Comparison of ENCODE assay signal across 17 cellular contexts in genomic region chr6:3577517-3577916, GRCh38.
DNase-seq lines count a peak whose midpoint lies in the region; ATAC-seq, FAIRE-seq and TF ChIP-seq lines count a peak whose summit lies in the region.
"Had no signal": no experiment of that assay in that cellular context is flagged by ENCODE, and none has a peak within 500 bp of the region (broad histone marks: within the 10 kb centered on the region; RNA-seq: fewer than 3 reads in every experiment).

No MANE protein-coding gene starts in this region.

- H3K14ac ChIP-seq in H1 (ENCODE audit: insufficient read length) (no peak overlapping the region), neuronal stem cell (ENCODE audit: low read length) (no peak overlapping the region)

- H3K79me1 ChIP-seq in H1 (ENCODE audit: low read depth, low read length): no peaks in the 10 kb centered on the region
- H3K79me1 ChIP-seq in neuronal stem cell (ENCODE audit: low read depth, low read length): no peaks in the 10 kb centered on the region

- no peaks in the 10 kb centered on the region for H4K20me1 ChIP-seq in GM23338 (replicated peaks; ENCODE audit: insufficient read depth)
- H4K20me1 ChIP-seq in H1 (replicated peaks in 1 of 2; ENCODE audit: control insufficient read depth in 1 of 2, insufficient read depth in 2 of 2, low read length in 2 of 2): no peaks in the 10 kb centered on the region

- H3K9me2 ChIP-seq in GM23338 (ENCODE audit: insufficient read depth): no peaks in the 10 kb centered on the region

- H2BK20ac ChIP-seq in H1 (ENCODE audit: low read length): no peak overlapping the region

- H3K27me3 Mint-ChIP-seq in GM23338 (ENCODE audit: insufficient read depth, low read depth, poor library complexity): peaks cover 8% of the 10 kb centered on the region

- peak; percentile 37 for ATAC-seq in GM23338
- ATAC-seq: CD8-positive, alpha-beta T cell had no signal

- peaks cover 25% of the 10 kb centered on the region for H3K4me1 Mint-ChIP-seq in GM23338
- H3K4me1 Mint-ChIP-seq: B cell, CD14-positive monocyte, IgD-negative memory B cell had no signal

- WGBS in H1 (ENCODE audit: extremely low coverage in 1 of 2, insufficient coverage in 1 of 2, insufficient read length in 1 of 2, insufficient replicate concordance in 2 of 2, low coverage in 1 of 2, low lambda C conversion rate in 2 of 2, missing lambda C conversion rate in 1 of 2), 2 experiments: 82% methylated on average over 7 of the region's 7 CpGs; no CpG with 5 or more reads in 1 of the 2 experiments
- WGBS in neuronal stem cell (ENCODE audit: extremely low coverage in 2 of 2, insufficient read length in 2 of 2, insufficient replicate concordance in 1 of 2), 2 donors: no CpG with 5 or more reads among the region's 7 CpGs

- TF ChIP-seq EP300 in H1 (IDR thresholded peaks at IDR 0.05; ENCODE audit: borderline replicate concordance in 1 of 2, low read depth in 2 of 2, low read length in 2 of 2): no peak

- no peak for TF ChIP-seq CTCF in GM23338 (conservative IDR thresholded peaks at IDR 0.05; ENCODE audit: low read depth in 2 of 2)
- no peak for TF ChIP-seq CTCF in H1 (IDR thresholded peaks at IDR 0.05; ENCODE audit: control extremely low read depth in 1 of 3, insufficient read depth in 1 of 3, low read depth in 1 of 3, low read length in 3 of 3)
- no peak for TF ChIP-seq CTCF in kidney (IDR thresholded peaks at IDR 0.05; ENCODE audit: borderline replicate concordance, extremely low read depth, insufficient read depth)

- H3K4ac ChIP-seq in H1 (replicated peaks; ENCODE audit: insufficient read length, low read depth, low read length) (no peak overlapping the region), neuronal stem cell (ENCODE audit: low read length) (no peak overlapping the region)

- H3K4me1 ChIP-seq in GM23338 (ENCODE audit: insufficient read depth) (peaks cover 8% of the 10 kb centered on the region; the same call in 1 of the 2 replicates), H1 (replicated peaks in 1 of 4; ENCODE audit: control insufficient read depth in 3 of 4, insufficient read depth in 4 of 4, low read length in 3 of 4) (peaks cover 0 to 7% (median 3%) of the 10 kb centered on the region in 4 experiments; a peak in 4 of 7 replicates), neuronal stem cell (ENCODE audit: control insufficient read depth in 2 of 2, insufficient read depth in 1 of 2, low read depth in 1 of 2, low read length in 2 of 2) (peaks cover 1 to 12% of the 10 kb centered on the region in 2 donors), kidney (ENCODE audit: control insufficient read depth in 1 of 2, insufficient read depth in 1 of 2, low read depth in 1 of 2, low read length in 2 of 2) (no peaks in the 10 kb centered on the region)
- H3K4me1 ChIP-seq: HAP-1 had no signal

- H3K4me3 Mint-ChIP-seq in GM23338: no peak overlapping the region
- H3K4me3 Mint-ChIP-seq: B cell; CD14-positive monocyte; CD8-positive, alpha-beta T cell; IgD-negative memory B cell had no signal

- H3K23ac ChIP-seq in H1 (ENCODE audit: insufficient read length): no peak overlapping the region
- no peak overlapping the region for H3K23ac ChIP-seq in neuronal stem cell (ENCODE audit: low read depth, low read length, poor library complexity)

- no peaks in the 10 kb centered on the region for H3K9me3 Mint-ChIP-seq in GM23338
- H3K9me3 Mint-ChIP-seq: CD8-positive, alpha-beta T cell had no signal

- no peak overlapping the region for H3K27ac Mint-ChIP-seq in GM23338
- H3K27ac Mint-ChIP-seq: B cell; CD8-positive, alpha-beta T cell; IgD-negative memory B cell had no signal

- TF ChIP-seq RAD21 in H1 (IDR thresholded peaks at IDR 0.05 in 1 of 2, conservative IDR thresholded peaks at IDR 0.05 in 1 of 2; ENCODE audit: low read depth in 2 of 2, low read length in 2 of 2): no peak

- H3K18ac ChIP-seq in H1 (ENCODE audit: extremely low read depth, low read length) (no peak overlapping the region), neuronal stem cell (ENCODE audit: low read length) (peak overlapping the region; percentile 56)

- no peaks in the 10 kb centered on the region for H3K36me3 ChIP-seq in GM23338 (ENCODE audit: insufficient read depth)
- H3K36me3 ChIP-seq in H1 (ENCODE audit: control insufficient read depth in 2 of 4, insufficient read depth in 4 of 4, low read length in 3 of 4): no peaks in the 10 kb centered on the region
- H3K36me3 ChIP-seq in neuronal stem cell (replicated peaks in 1 of 2; ENCODE audit: control insufficient read depth in 2 of 2, insufficient read depth in 2 of 2, low read length in 2 of 2): no peaks in the 10 kb centered on the region
- H3K36me3 ChIP-seq in kidney (ENCODE audit: control insufficient read depth in 1 of 2, insufficient read depth in 2 of 2, low read length in 2 of 2): no peaks in the 10 kb centered on the region
- H3K36me3 ChIP-seq: HAP-1 had no signal

- H2BK5ac ChIP-seq in H1 (ENCODE audit: low read depth, low read length) (no peak overlapping the region), neuronal stem cell (ENCODE audit: low read length) (no peak overlapping the region)

- no peaks in the 10 kb centered on the region for H3K79me2 ChIP-seq in GM23338 (replicated peaks; ENCODE audit: insufficient read depth)
- no peaks in the 10 kb centered on the region for H3K79me2 ChIP-seq in H1 (ENCODE audit: control insufficient read depth in 1 of 2, insufficient read depth in 2 of 2, low read length in 2 of 2)

- DNase-seq in GM23338 (ENCODE audit: low spot score) (no peak), NCI-H526 treated with DMSO at 0.1 percent for 48 hours (lab: John Stamatoyannopoulos, UW) (peak; percentile 64), H1 (ENCODE audit: low read depth in 1 of 2, low spot score in 2 of 2) (no peak), neuronal stem cell (ENCODE audit: low spot score) (no peak), retina (no peak), kidney (no peak), cortex of kidney (lab: John Stamatoyannopoulos, UW) (no peak)
- DNase-seq: CD8-positive, alpha-beta T cell; COR-L47; DMS53; GF-D8; GM23248 had no signal

- CTCF ChIA-PET in H1 (lab: Charles Lee; ENCODE audit: partially characterized antibody): interaction anchor here (0.9 to 1.3 kb wide), 3 partner anchors 14 to 247 kb away, joined by 3 to 4 read pairs (median 3); no protein-coding TSS in a partner anchor

- H3K36me3 Mint-ChIP-seq in GM23338 (ENCODE audit: low read depth): no peaks in the 10 kb centered on the region
- H3K36me3 Mint-ChIP-seq: CD14-positive monocyte; CD8-positive, alpha-beta T cell; IgD-negative memory B cell had no signal

- no peak overlapping the region for H4K8ac ChIP-seq in H1 (ENCODE audit: extremely low read depth, insufficient read depth, low read length)
- H4K8ac ChIP-seq in neuronal stem cell (ENCODE audit: low read depth, low read length): no peak overlapping the region

- H3K4me2 ChIP-seq in GM23338 (no peak overlapping the region), H1 (ENCODE audit: insufficient read depth in 1 of 2, low read depth in 2 of 2, low read length in 2 of 2) (no peak overlapping the region), neuronal stem cell (ENCODE audit: insufficient read depth, low read length, poor library complexity, severe bottlenecking) (no peak overlapping the region)

- H3K23me2 ChIP-seq in H1 (ENCODE audit: low read depth, low read length): no peaks in the 10 kb centered on the region

- H2BK15ac ChIP-seq in H1 (ENCODE audit: low read length): peak overlapping the region; percentile 34; the same call in 1 of the 2 replicates
- H2BK15ac ChIP-seq in neuronal stem cell (ENCODE audit: low read length): no peak overlapping the region

- no peaks in the 10 kb centered on the region for H3K9me3 ChIP-seq in H1 (ENCODE audit: insufficient read depth in 2 of 2, low read depth in 1 of 2, low read length in 1 of 2)
- H3K9me3 ChIP-seq in neuronal stem cell (replicated peaks in 1 of 2; ENCODE audit: control insufficient read depth in 2 of 2, insufficient read depth in 1 of 2, low read depth in 1 of 2, low read length in 2 of 2): no peaks in the 10 kb centered on the region
- no peaks in the 10 kb centered on the region for H3K9me3 ChIP-seq in kidney (ENCODE audit: control insufficient read depth in 1 of 2, low read length in 2 of 2)
- H3K9me3 ChIP-seq: HAP-1 had no signal

- H3K4me3 ChIP-seq in GM23338 (no peak overlapping the region), H1 (ENCODE audit: extremely low read depth in 1 of 4, insufficient read depth in 2 of 4, low read depth in 3 of 4, low read length in 4 of 4) (no peak overlapping the region), neuronal stem cell (ENCODE audit: low read length in 2 of 2) (no peak overlapping the region), kidney (ENCODE audit: low read length in 2 of 2) (no peak overlapping the region)
- H3K4me3 ChIP-seq: GM23248, HAP-1 had no signal

- TF ChIP-seq POLR2A in H1 (IDR thresholded peaks at IDR 0.05; ENCODE audit: control extremely low read depth in 1 of 2, low read depth in 2 of 2, low read length in 2 of 2): no peak

- H4K91ac ChIP-seq in H1 (replicated peaks; ENCODE audit: insufficient read length, low read length): no peak overlapping the region
- no peak overlapping the region for H4K91ac ChIP-seq in neuronal stem cell (ENCODE audit: low read depth, low read length, poor library complexity)

- intact Hi-C loops in kidney (cut with DNase I): no loop called here

- H4K5ac ChIP-seq in H1 (ENCODE audit: insufficient read length, low read depth, low read length): no peak overlapping the region

- H3K9ac ChIP-seq in H1 (replicated peaks in 1 of 4; ENCODE audit: extremely low read depth in 1 of 4, low read depth in 3 of 4, low read length in 3 of 4) (no peak overlapping the region), neuronal stem cell (ENCODE audit: low read depth, low read length, poor library complexity) (peak overlapping the region; percentile 24), kidney (ENCODE audit: low read length in 2 of 2) (no peak overlapping the region)
- H3K9ac ChIP-seq: GM23248 had no signal

- no peaks in the 10 kb centered on the region for H3F3A ChIP-seq in GM23338 (replicated peaks; ENCODE audit: low read depth)

- H2AK5ac ChIP-seq in H1 (ENCODE audit: low read depth, low read length): no peak overlapping the region
- no peak overlapping the region for H2AK5ac ChIP-seq in neuronal stem cell (ENCODE audit: low read depth, low read length)

- H3K56ac ChIP-seq in H1 (replicated peaks; ENCODE audit: insufficient read length, low read depth, low read length): no peak overlapping the region

- H2BK12ac ChIP-seq in H1 (ENCODE audit: low read depth, low read length): peak overlapping the region; percentile 71; the same call in 1 of the 2 replicates
- no peak overlapping the region for H2BK12ac ChIP-seq in neuronal stem cell (ENCODE audit: low read length)

- no peaks in the 10 kb centered on the region for H3K27me3 ChIP-seq in GM23338 (ENCODE audit: insufficient read depth)
- no peaks in the 10 kb centered on the region for H3K27me3 ChIP-seq in H1 (replicated peaks in 1 of 4; ENCODE audit: control insufficient read depth in 3 of 4, extremely low read depth in 1 of 4, insufficient read depth in 3 of 4, low read length in 3 of 4)
- no peaks in the 10 kb centered on the region for H3K27me3 ChIP-seq in neuronal stem cell (ENCODE audit: control insufficient read depth in 3 of 3, insufficient read depth in 3 of 3, low read depth in 1 of 3, low read length in 3 of 3)

- H2BK120ac ChIP-seq in H1 (replicated peaks; ENCODE audit: low read depth, low read length) (no peak overlapping the region), neuronal stem cell (ENCODE audit: low read depth, low read length) (no peak overlapping the region)

- H3K27ac ChIP-seq in GM23338 (ENCODE audit: low read depth) (no peak overlapping the region), H1 (ENCODE audit: low read depth, low read length) (no peak overlapping the region), neuronal stem cell (replicated peaks; ENCODE audit: low read length) (no peak overlapping the region), kidney (ENCODE audit: low read depth in 2 of 2, low read length in 2 of 2) (no peak overlapping the region)
- H3K27ac ChIP-seq: GM23248 had no signal

- POLR2A ChIA-PET in H1 (lab: Charles Lee; ENCODE audit: partially characterized antibody): no interaction called here

- H2AFZ ChIP-seq in GM23338: peak overlapping the region; percentile 28; the same call in 1 of the 2 replicates
- H2AFZ ChIP-seq in H1 (ENCODE audit: low read length): no peak overlapping the region
- H2AFZ ChIP-seq in neuronal stem cell (ENCODE audit: low read length): no peak overlapping the region
- H2AFZ ChIP-seq: GM23248 had no signal

- FAIRE-seq in H1 (lab: Jason Lieb, UNC) (no peak), kidney (lab: Jason Lieb, UNC) (no peak)
- FAIRE-seq: A204.1 had no signal
